In genomic region chr1:25675729-25676476, GRCh38 we compare ENCODE assay signal across 9 cellular contexts. TPM values are rescaled to one million over a fixed set of nuclear protein-coding genes. Genes with fewer than 3 reads are reported as not detected.
DNase-seq lines count a peak whose midpoint lies in the region; ATAC-seq and TF ChIP-seq lines count a peak whose summit lies in the region.
"Had no signal": no experiment of that assay in that cellular context is flagged by ENCODE, and none has a peak within 500 bp of the region (broad histone marks: within the 10 kb centered on the region; RNA-seq: fewer than 3 reads in every experiment).

No MANE protein-coding gene starts in this region.

- no peak overlapping the region for H3K4me3 Mint-ChIP-seq in memory B cell

- ATAC-seq in GM18858 (IDR thresholded peaks at IDR 0.05; ENCODE audit: unreplicated experiment) (peak; percentile 90), HG02938 (IDR thresholded peaks at IDR 0.05; ENCODE audit: unreplicated experiment) (peak; percentile 94), memory B cell (ENCODE audit: low read depth) (peak; percentile 52), PC-3 (no peak)
- ATAC-seq: HCT116 had no signal

- TF ChIP-seq CTCF in PC-3 (conservative IDR thresholded peaks at IDR 0.05; ENCODE audit: low read depth, low read length): no peak

- peaks cover 9% of the 10 kb centered on the region for H3K4me1 ChIP-seq in PC-3 (ENCODE audit: insufficient read depth, low read length)

- H3K9me2 ChIP-seq in PC-3 (replicated peaks; ENCODE audit: low read length): no peaks in the 10 kb centered on the region

- no peaks in the 10 kb centered on the region for H3K9me3 ChIP-seq in PC-3 (ENCODE audit: low read length)

- BruUV-seq in PC-3 (replicated peaks; lab: Mats Ljungman, UMichigan): no TSS peak

- POLR2A ChIA-PET in PC-3 (lab: Charles Lee; ENCODE audit: unreplicated experiment): no interaction called here

- peaks cover 9% of the 10 kb centered on the region for H3K27me3 ChIP-seq in PC-3 (ENCODE audit: low read length)

- no peaks in the 10 kb centered on the region for H3K36me3 ChIP-seq in PC-3 (ENCODE audit: low read depth, low read length)

- H2AFZ ChIP-seq in PC-3 (ENCODE audit: low read length): no peak overlapping the region

- peaks cover 19% of the 10 kb centered on the region for H3K27me3 Mint-ChIP-seq in memory B cell

- peaks cover 7% of the 10 kb centered on the region for H3K36me3 Mint-ChIP-seq in memory B cell

- H4K20me1 ChIP-seq in PC-3 (ENCODE audit: low read length): no peaks in the 10 kb centered on the region

- no peak overlapping the region for H3K4me2 ChIP-seq in PC-3 (ENCODE audit: low read length)

- no peaks in the 10 kb centered on the region for H3K79me2 ChIP-seq in PC-3 (ENCODE audit: low read length)

- H3K4me1 Mint-ChIP-seq in memory B cell: peaks cover 14% of the 10 kb centered on the region

- H3F3A ChIP-seq in PC-3 (ENCODE audit: low read length, unreplicated experiment): no peaks in the 10 kb centered on the region

- no peak overlapping the region for H3K4me3 ChIP-seq in PC-3 (ENCODE audit: low read length)

- peaks cover 3% of the 10 kb centered on the region for H3K9me3 Mint-ChIP-seq in memory B cell

- H3K27ac ChIP-seq in PC-3 (ENCODE audit: low read length): no peak overlapping the region

- no peak overlapping the region for H3K9ac ChIP-seq in PC-3 (ENCODE audit: low read length)

- CTCF ChIA-PET in PC-3 (lab: Charles Lee): no interaction called here

- intact Hi-C loops in PC-3 (cut with micrococcal nuclease): no loop called here

- peak; percentile 59 to 68 for DNase-seq in activated CD4-positive, alpha-beta T cell treated with anti-CD3 and anti-CD28 coated beads for 24 hours (ENCODE audit: low read depth in 2 of 2)
- DNase-seq in memory B cell (ENCODE audit: low spot score in 2 of 2): no peak
- DNase-seq in PC-3: no peak
- DNase-seq in glomerular visceral epithelial cell (ENCODE audit: extremely low spot score): no peak
- no peak for DNase-seq in Kasumi-1 (lab: John Stamatoyannopoulos, UW)
- DNase-seq in D341Med (ENCODE audit: low spot score): no peak

- no peak overlapping the region for H3K27ac Mint-ChIP-seq in memory B cell

RNA-seq across cellular contexts. Expression of gene MAN1C1, which starts 59.3 kb away (rescaled TPM):
- 0.11 and 0.75 TPM in 2 replicates for total RNA-seq in PC-3 (2014; rRNA removed)

Comparison
In these comparisons a context has a peak if more than half of its experiments do, and no peak if none do; other contexts are left out.
1. DNase-seq: peak in activated CD4-positive, alpha-beta T cell treated with anti-CD3 and anti-CD28 coated beads for 24 hours (2 of 2); none in memory B cell (0 of 2), PC-3 (single experiment), glomerular visceral epithelial cell (single experiment), Kasumi-1 (0 of 2) and D341Med (single experiment).